Comparison of ENCODE assay signal across 32 cellular contexts in the genomic region with DNA sequence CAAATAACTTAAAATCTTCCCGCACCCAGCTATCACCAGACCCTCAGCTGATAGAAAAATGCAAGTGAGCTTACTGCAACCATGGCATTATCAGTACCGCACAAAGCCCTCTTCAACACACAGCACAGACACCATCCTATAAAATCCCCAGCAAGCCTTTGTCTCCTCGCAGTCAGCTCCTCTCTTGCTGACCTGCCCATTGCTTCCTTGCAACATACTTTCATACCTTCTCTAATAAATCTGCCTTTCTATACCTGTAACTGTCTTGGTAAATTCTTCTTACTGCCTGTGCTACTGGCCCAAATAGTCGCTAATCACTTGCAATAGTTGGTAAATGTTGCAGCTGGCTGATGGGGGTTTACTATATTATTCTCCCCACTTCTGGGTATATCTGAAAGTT.
"Had no signal": no experiment of that assay in that cellular context is flagged by ENCODE, and none has a peak within 500 bp of the region (broad histone marks: within the 10 kb centered on the region; RNA-seq: fewer than 3 reads in every experiment).

No MANE protein-coding gene starts in this region.

- H3K27me3 Mint-ChIP-seq: progenitor cell of endocrine pancreas had no signal

- H3K4me2 ChIP-seq: neural progenitor cell, smooth muscle cell had no signal

- DNase-seq: naive B cell; naive thymus-derived CD8-positive, alpha-beta T cell; occipital lobe; ovary; posterior cingulate gyrus; psoas muscle; right cardiac atrium; spleen; stimulated activated CD4-positive, alpha-beta T cell treated with anti-CD3 and anti-CD28 coated beads, Interleukin-12 subunit alpha, Interleukin-12 subunit beta, amount 100 ng/mL, for 4 hours; stimulated activated CD4-positive, alpha-beta T cell treated with anti-CD3 and anti-CD28 coated beads, Interleukin-1b, Interleukin-23, amount 100 ng/mL, for 48 hours; stimulated activated CD4-positive, alpha-beta T cell treated with anti-CD3 and anti-CD28 coated beads, Interleukin-4, amount 100 ng/mL, for 1 hour; stimulated activated CD4-positive, alpha-beta T cell treated with anti-CD3 and anti-CD28 coated beads, Interleukin-4, amount 100 ng/mL, for 4 hours; stimulated activated CD8-positive, alpha-beta memory T cell treated with anti-CD3 and anti-CD28 coated beads, Interleukin-4, amount 100 ng/mL, for 48 hours; stimulated activated naive CD4-positive, alpha-beta T cell; stimulated activated naive CD8-positive, alpha-beta T cell treated with anti-CD3 and anti-CD28 coated beads, Interleukin-15, amount 100 ng/mL, for 72 hours; stimulated activated naive CD8-positive, alpha-beta T cell treated with anti-CD3 and anti-CD28 coated beads, Interleukin-15, Interleukin-2, amounts not matched to agents 100 U/mL and 50 U/mL, for 24 hours; substantia nigra; testis; tibial artery; transverse colon; upper lobe of left lung had no signal

- H3K9me3 Mint-ChIP-seq: naive thymus-derived CD8-positive, alpha-beta T cell; natural killer cell treated with Interleukin-12 subunit alpha and Interleukin-12 subunit beta and Interleukin-15 and Interleukin-18, amount 100 ng/mL, for 72 hours; stimulated activated memory B cell treated with anti-CD40 and anti-IgM and Interleukin-4, amounts not matched to agents 10 μg/mL and 1 μg/mL and 100 μg/mL, for 72 hours; stimulated activated naive CD8-positive, alpha-beta T cell treated with anti-CD3 and anti-CD28 coated beads, Interleukin-15, amount 100 ng/mL, for 72 hours had no signal

- H2AFZ ChIP-seq: neural progenitor cell, parathyroid adenoma had no signal

- H3K4me1 ChIP-seq: parathyroid adenoma, psoas muscle, spleen, suprapubic skin, testis, transverse colon, upper lobe of left lung, vagina had no signal

- H3K36me3 Mint-ChIP-seq: naive thymus-derived CD8-positive, alpha-beta T cell; natural killer cell treated with Interleukin-12 subunit alpha and Interleukin-12 subunit beta and Interleukin-15 and Interleukin-18, amount 100 ng/mL, for 72 hours; stimulated activated memory B cell treated with anti-CD40 and anti-IgM and Interleukin-4, amounts not matched to agents 10 μg/mL and 1 μg/mL and 100 μg/mL, for 72 hours had no signal

- H3K4me3 Mint-ChIP-seq: naive B cell; naive thymus-derived CD8-positive, alpha-beta T cell; natural killer cell treated with Interleukin-12 subunit alpha and Interleukin-12 subunit beta and Interleukin-15 and Interleukin-18, amount 100 ng/mL, for 72 hours; neural progenitor cell; stimulated activated memory B cell treated with anti-CD40 and anti-IgM and Interleukin-4, amounts not matched to agents 10 μg/mL and 1 μg/mL and 100 μg/mL, for 72 hours; stimulated activated naive CD8-positive, alpha-beta T cell treated with anti-CD3 and anti-CD28 coated beads, Interleukin-15, amount 100 ng/mL, for 72 hours had no signal

- H3K27ac ChIP-seq: neural progenitor cell, ovary, parathyroid adenoma, psoas muscle, spleen, suprapubic skin, testis, tibial artery, transverse colon, upper lobe of left lung, vagina had no signal

- H3K27ac Mint-ChIP-seq: naive B cell; naive thymus-derived CD8-positive, alpha-beta T cell; natural killer cell treated with Interleukin-12 subunit alpha and Interleukin-12 subunit beta and Interleukin-15 and Interleukin-18, amount 100 ng/mL, for 72 hours; neural progenitor cell; progenitor cell of endocrine pancreas; stimulated activated memory B cell treated with anti-CD40 and anti-IgM and Interleukin-4, amounts not matched to agents 10 μg/mL and 1 μg/mL and 100 μg/mL, for 72 hours; stimulated activated naive CD8-positive, alpha-beta T cell treated with anti-CD3 and anti-CD28 coated beads, Interleukin-15, amount 100 ng/mL, for 72 hours had no signal

- H3K79me2 ChIP-seq: parathyroid adenoma had no signal

- FAIRE-seq: urothelium cell line had no signal

- H3K4me1 Mint-ChIP-seq: naive B cell; naive thymus-derived CD8-positive, alpha-beta T cell; stimulated activated memory B cell treated with anti-CD40 and anti-IgM and Interleukin-4, amounts not matched to agents 10 μg/mL and 1 μg/mL and 100 μg/mL, for 72 hours; stimulated activated naive CD8-positive, alpha-beta T cell treated with anti-CD3 and anti-CD28 coated beads, Interleukin-15, amount 100 ng/mL, for 72 hours had no signal

- H3K9me3 ChIP-seq: ovary, psoas muscle, spleen, suprapubic skin, testis, tibial artery, transverse colon, upper lobe of left lung, vagina had no signal

- H3K27me3 ChIP-seq: neural progenitor cell, ovary, spleen, suprapubic skin, testis, transverse colon, upper lobe of left lung, vagina had no signal

- H3K4me3 ChIP-seq: neural progenitor cell, ovary, psoas muscle, skin epidermis, smooth muscle cell, spleen, suprapubic skin, testis, tibial artery, transverse colon, upper lobe of left lung, vagina had no signal

- H3K36me3 ChIP-seq: neural progenitor cell, ovary, spleen, suprapubic skin, tibial artery, transverse colon, upper lobe of left lung, vagina had no signal

- H3K9ac ChIP-seq: neural progenitor cell, parathyroid adenoma had no signal

- ATAC-seq: naive thymus-derived CD8-positive, alpha-beta T cell; natural killer cell treated with Interleukin-12 subunit alpha and Interleukin-12 subunit beta and Interleukin-15 and Interleukin-18, amount 100 ng/mL, for 72 hours; psoas muscle; right cardiac atrium; sciatic nerve; stimulated activated memory B cell treated with anti-CD40 and anti-IgM and Interleukin-4, amounts not matched to agents 10 μg/mL and 1 μg/mL and 100 μg/mL, for 72 hours; stimulated activated naive CD8-positive, alpha-beta T cell treated with anti-CD3 and anti-CD28 coated beads, Interleukin-15, amount 100 ng/mL, for 72 hours; stimulated activated naive CD8-positive, alpha-beta T cell treated with anti-CD3 and anti-CD28 coated beads, Interleukin-15, Interleukin-2, amounts not matched to agents 100 U/mL and 50 U/mL, for 24 hours had no signal
